Comparison of ENCODE assay signal across 8 cellular contexts in genomic region chr16:30650369-30651123, GRCh38. TPM values are rescaled to one million over a fixed set of nuclear protein-coding genes. Genes with fewer than 3 reads are reported as not detected.
DNase-seq lines count a peak whose midpoint lies in the region; ATAC-seq lines count a peak whose summit lies in the region.

TSS of gene PRR14 (plus strand) at chr16:30650960. CDS start at chr16:30651646, 686 bp downstream.

- H3K4me3 ChIP-seq in GM08714 (ENCODE audit: low read length): peak within 1 kb of the TSS; percentile 85

- H3K4me3 Mint-ChIP-seq in activated naive CD8-positive, alpha-beta T cell: peak within 1 kb of the TSS; percentile 97

- H3K27me3 Mint-ChIP-seq in activated naive CD8-positive, alpha-beta T cell: no peaks in the 10 kb centered on the region

- DNase-seq in NCI-H1105 (lab: John Stamatoyannopoulos, UW): peak; percentile 99
- peak; percentile 97 for DNase-seq in SKM-1 treated with dmso at 0.1 percent for 144 hours (lab: John Stamatoyannopoulos, UW; ENCODE audit: unreplicated experiment)
- peak; percentile 97 for DNase-seq in glomerular endothelial cell (ENCODE audit: extremely low read depth, low read depth, low spot score)
- DNase-seq in occipital lobe (lab: John Stamatoyannopoulos, UW): peak; percentile 99

- peaks cover 23% of the 10 kb centered on the region for H3K4me1 Mint-ChIP-seq in activated naive CD8-positive, alpha-beta T cell (ENCODE audit: low read depth)

- peak within 1 kb of the TSS; percentile 98 for H3K27ac Mint-ChIP-seq in activated naive CD8-positive, alpha-beta T cell

- no peaks in the 10 kb centered on the region for H3K9me3 Mint-ChIP-seq in activated naive CD8-positive, alpha-beta T cell (ENCODE audit: low read depth)

- peak; percentile 68 for ATAC-seq in HG02623 (IDR thresholded peaks at IDR 0.05; ENCODE audit: unreplicated experiment)

- H3K27ac ChIP-seq in temporal lobe (ENCODE audit: low read depth, low read length): peak within 1 kb of the TSS; percentile 96

- H3K36me3 Mint-ChIP-seq in activated naive CD8-positive, alpha-beta T cell: no peaks in the 10 kb centered on the region

RNA-seq across cellular contexts. Expression of gene PRR14, which starts in this region (rescaled TPM):
- 22.4 and 38.1 TPM in 2 replicates for total RNA-seq in glomerular endothelial cell
- 9.2 TPM for total RNA-seq in occipital lobe
- total RNA-seq in temporal lobe: 13.3 TPM

Comparison
In these comparisons a context has a peak if more than half of its experiments do, and no peak if none do; other contexts are left out.
1. Peak in every context shown above with its lines: DNase-seq, ATAC-seq, H3K4me3 ChIP-seq and H3K27ac ChIP-seq.